Comparison of ENCODE assay signal across 8 cellular contexts in genomic region chr5:39547548-39548154, GRCh38.
A peak's percentile ranks its signal among the peaks of the same experiment; 100 is the strongest.
DNase-seq lines count a peak whose midpoint lies in the region; ATAC-seq, FAIRE-seq and TF ChIP-seq lines count a peak whose summit lies in the region.

No MANE protein-coding gene starts in this region.

- no peaks in the 10 kb centered on the region for H3K79me2 ChIP-seq in K562 (ENCODE audit: control insufficient read depth, insufficient read depth, low read length)

- H3K4me1 Mint-ChIP-seq in immature natural killer cell = peaks cover 6 to 8% of the 10 kb centered on the region in 2 donors
- peaks cover 3% of the 10 kb centered on the region for H3K4me1 Mint-ChIP-seq in stimulated activated naive CD8-positive, alpha-beta T cell treated with anti-CD3 and anti-CD28 coated beads, Interleukin-15, Interleukin-2, amounts not matched to agents 100 ng/mL and 50 ng/mL, for 24 hours (ENCODE audit: low read depth)

- ATAC-seq in K562 = peak; percentile 83

- H3K27ac Mint-ChIP-seq in immature natural killer cell = peak overlapping the region in 1 of 6 donors; percentile 57
- H3K27ac Mint-ChIP-seq in stimulated activated naive CD8-positive, alpha-beta T cell treated with anti-CD3 and anti-CD28 coated beads, Interleukin-15, Interleukin-2, amounts not matched to agents 100 ng/mL and 50 ng/mL, for 24 hours = no peak overlapping the region

- H3K27me3 Mint-ChIP-seq in immature natural killer cell (ENCODE audit: low read depth in 3 of 3) = peaks cover 0 to 6% (median 1%) of the 10 kb centered on the region in 3 donors
- H3K27me3 Mint-ChIP-seq in stimulated activated naive CD8-positive, alpha-beta T cell treated with anti-CD3 and anti-CD28 coated beads, Interleukin-15, Interleukin-2, amounts not matched to agents 100 ng/mL and 50 ng/mL, for 24 hours = peaks cover 10% of the 10 kb centered on the region

- peaks cover 0 to 8% of the 10 kb centered on the region in 2 experiments; a peak in 2 of 5 replicates for H3K4me1 ChIP-seq in K562 (replicated peaks in 1 of 2; ENCODE audit: control insufficient read depth in 2 of 2, insufficient read depth in 2 of 2, low read length in 2 of 2)

- no peak overlapping the region for H3K27ac ChIP-seq in K562 (ENCODE audit: extremely low read depth, low read depth, low read length)

- no peak overlapping the region for H3K4me3 ChIP-seq in GM12865 (ENCODE audit: low read depth, low read length)
- no peak overlapping the region for H3K4me3 ChIP-seq in K562

- no peak overlapping the region for H3K4me2 ChIP-seq in K562 (ENCODE audit: insufficient read depth, low read length)

- peaks cover 3 to 4% of the 10 kb centered on the region in 2 experiments; a peak in 2 of 5 replicates for H3K27me3 ChIP-seq in K562 (ENCODE audit: control insufficient read depth in 2 of 2, insufficient read depth in 2 of 2, low read length in 2 of 2)

- peak; percentile 97 for TF ChIP-seq RAD21 in K562 (CRISPR knock-in tag; conservative IDR thresholded peaks at IDR 0.05 in 1 of 2, IDR thresholded peaks at IDR 0.05 in 1 of 2)

- CTCF ChIA-PET in K562 (lab: Yijun Ruan, JAX; ENCODE audit: low intra/inter-chr PET ratio) = interaction anchor here (0.8 to 2.2 kb wide), 5 partner anchors 138 to 398 kb away, joined by 3 to 27 read pairs (median 4); no protein-coding TSS in a partner anchor

- no peaks in the 10 kb centered on the region for H3K9me3 Mint-ChIP-seq in immature natural killer cell
- no peaks in the 10 kb centered on the region for H3K9me3 Mint-ChIP-seq in stimulated activated naive CD8-positive, alpha-beta T cell treated with anti-CD3 and anti-CD28 coated beads, Interleukin-15, Interleukin-2, amounts not matched to agents 100 ng/mL and 50 ng/mL, for 24 hours

- no peaks in the 10 kb centered on the region for H3K36me3 ChIP-seq in K562 (ENCODE audit: control insufficient read depth, insufficient read depth, low read length)

- no peak for TF ChIP-seq EP300 in K562 (IDR thresholded peaks at IDR 0.05; ENCODE audit: low read length)

- no peaks in the 10 kb centered on the region for H3K9me3 ChIP-seq in K562 (replicated peaks; ENCODE audit: control insufficient read depth, insufficient read depth, low read depth, low read length)

- WGBS in K562 (ENCODE audit: insufficient coverage, low coverage, missing lambda C conversion rate) = under 1% methylated on average over 9 of the region's 9 CpGs

- no peaks in the 10 kb centered on the region for H3K36me3 Mint-ChIP-seq in immature natural killer cell
- H3K36me3 Mint-ChIP-seq in stimulated activated naive CD8-positive, alpha-beta T cell treated with anti-CD3 and anti-CD28 coated beads, Interleukin-15, Interleukin-2, amounts not matched to agents 100 ng/mL and 50 ng/mL, for 24 hours (ENCODE audit: low read depth) = no peaks in the 10 kb centered on the region

- FAIRE-seq in K562 (lab: Jason Lieb, UNC) = peak; percentile 89

- no TSS peak for BruUV-seq in K562 (replicated peaks; lab: Mats Ljungman, UMichigan)

- DNase-seq in AG08396 (ENCODE audit: low spot score) = peak; percentile 43
- DNase-seq in GM12865 (ENCODE audit: low read depth) = peak; percentile 21
- DNase-seq in NCI-H526 (lab: John Stamatoyannopoulos, UW) = peak; percentile 41 to 85
- peak; percentile 32 to 63 (median 46) for DNase-seq in K562 (ENCODE audit: extremely low read depth in 1 of 4, low spot score in 3 of 4)
- peak; percentile 39 to 55 (median 45) for DNase-seq in immature natural killer cell
- no peak for DNase-seq in NCI-H2107 (lab: John Stamatoyannopoulos, UW)
- no peak for DNase-seq in effector CD8-positive, alpha-beta T cell (lab: John Stamatoyannopoulos, UW)

- POLR2A ChIA-PET in K562 (lab: Yijun Ruan, JAX) = interaction anchor here (0.7 to 1.5 kb wide), 6 partner anchors 89 to 243 kb away, joined by 3 to 7 read pairs (median 4); partner anchors contain the start of gene DAB2

- peak overlapping the region in 4 of 5 donors; percentile 1 to 62 (median 51) for H3K4me3 Mint-ChIP-seq in immature natural killer cell
- peak overlapping the region; percentile 22 for H3K4me3 Mint-ChIP-seq in stimulated activated naive CD8-positive, alpha-beta T cell treated with anti-CD3 and anti-CD28 coated beads, Interleukin-15, Interleukin-2, amounts not matched to agents 100 ng/mL and 50 ng/mL, for 24 hours

- TF ChIP-seq POLR2A in K562 (conservative IDR thresholded peaks at IDR 0.05) = no peak

- no peaks in the 10 kb centered on the region for H3K9me1 ChIP-seq in K562 (ENCODE audit: control insufficient read depth, insufficient read depth, low read length)

- in situ Hi-C loops in K562 (cut with MboI) = no loop called here

- no peak overlapping the region; the same call in 1 of the 2 replicates for H2AFZ ChIP-seq in K562 (ENCODE audit: low read depth, low read length)

- TF ChIP-seq CTCF in GM12865 (IDR thresholded peaks at IDR 0.05; ENCODE audit: insufficient read depth, low read depth, low read length, missing control alignments) = peak; percentile 50
- TF ChIP-seq CTCF in K562 (IDR thresholded peaks at IDR 0.05 in 2 of 3, conservative IDR thresholded peaks at IDR 0.05 in 1 of 3; ENCODE audit: insufficient read depth in 2 of 3, low read depth in 1 of 3, low read length in 3 of 3) = peak; percentile 61 to 90 (median 77); a peak in 5 of 6 replicates

- H3K9ac ChIP-seq in K562 (ENCODE audit: insufficient read depth in 1 of 2, low read depth in 2 of 2, low read length in 2 of 2) = no peak overlapping the region

- no peaks in the 10 kb centered on the region for H4K20me1 ChIP-seq in K562 (replicated peaks; ENCODE audit: control insufficient read depth, insufficient read depth, low read length)

- intact Hi-C loops in K562 (cut with micrococcal nuclease) = loop anchor here (1.0 to 5.0 kb wide), 3 partner anchors 171 to 400 kb away; partner anchors contain the start of gene FYB1

TF ChIP-seq in K562, 482 proteins besides CTCF, POLR2A, EP300 and RAD21 (continues in another document):
- TF ChIP-seq HDAC2 (IDR thresholded peaks at IDR 0.05) = no peak
- TF ChIP-seq TCFL5 (CRISPR knock-in tag; conservative IDR thresholded peaks at IDR 0.05) = no peak
- TF ChIP-seq TRIM28 (IDR thresholded peaks at IDR 0.05) = no peak
- no peak for TF ChIP-seq SNIP1 (IDR thresholded peaks at IDR 0.05; ENCODE audit: low read depth)
- TF ChIP-seq XRCC5 (IDR thresholded peaks at IDR 0.05; ENCODE audit: low read depth, low read length) = no peak
- no peak for TF ChIP-seq ZBED1 (IDR thresholded peaks at IDR 0.05)
- no peak for TF ChIP-seq ARID2 (IDR thresholded peaks at IDR 0.05)
- TF ChIP-seq GABPB2 (CRISPR knock-in tag; conservative IDR thresholded peaks at IDR 0.05) = no peak
- no peak for TF ChIP-seq RBM39 (optimal IDR thresholded peaks at IDR 0.05; ENCODE audit: low read depth, low read length)
- no peak for TF ChIP-seq KLF13 (tag; IDR thresholded peaks at IDR 0.05; ENCODE audit: borderline replicate concordance, low read depth)
- TF ChIP-seq ETV1 (tag; conservative IDR thresholded peaks at IDR 0.05; ENCODE audit: low read depth) = 0 out of 2 replicates have a peak, but pooled peaks have one; percentile 38
- TF ChIP-seq ZSCAN32 (CRISPR knock-in tag; IDR thresholded peaks at IDR 0.05) = no peak
- no peak for TF ChIP-seq FOXK1 (CRISPR knock-in tag; IDR thresholded peaks at IDR 0.05; ENCODE audit: borderline replicate concordance)
- no peak for TF ChIP-seq ZNF778 (CRISPR knock-in tag; IDR thresholded peaks at IDR 0.05)
- TF ChIP-seq SMC3 (conservative IDR thresholded peaks at IDR 0.05; ENCODE audit: insufficient read depth, low read depth, low read length) = peak; percentile 65

Comparison
In these comparisons a context has a peak if more than half of its experiments do, and no peak if none do; other contexts are left out.
1. DNase-seq: peak in AG08396 (single experiment), GM12865 (single experiment), NCI-H526 (2 of 2), K562 (4 of 4) and immature natural killer cell (3 of 3); none in NCI-H2107 (single experiment) and effector CD8-positive, alpha-beta T cell (single experiment).